8 cellular contexts compared by ENCODE assay signal in the genomic region with DNA sequence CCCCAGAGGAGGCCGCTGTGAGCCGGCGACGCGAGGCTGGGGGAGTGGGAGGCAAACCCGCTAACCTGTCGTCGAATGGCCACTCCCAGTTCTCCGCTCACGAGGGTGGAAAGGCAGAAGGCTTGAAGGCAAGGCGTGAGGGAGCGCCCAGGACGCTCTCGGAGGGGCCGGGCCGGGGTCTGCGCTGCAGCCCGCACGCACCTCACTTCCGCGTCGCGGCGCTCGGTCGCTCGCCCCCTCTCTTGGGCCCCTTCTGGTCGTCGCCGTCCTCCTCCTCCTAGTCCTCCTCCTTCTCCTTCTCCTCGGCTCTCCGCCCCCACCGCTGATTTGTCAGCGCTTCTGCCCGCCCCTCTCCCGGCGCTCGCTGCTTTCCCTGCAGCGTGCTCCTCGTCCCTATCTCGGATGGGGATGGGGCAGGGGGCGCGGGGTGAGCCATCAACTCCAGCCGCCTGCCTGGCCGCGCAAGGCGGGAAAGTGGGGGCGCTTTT. TPM values are rescaled to one million over a fixed set of nuclear protein-coding genes. Genes with fewer than 3 reads are reported as not detected.
DNase-seq lines count a peak whose midpoint lies in the region; ATAC-seq and TF ChIP-seq lines count a peak whose summit lies in the region.

A gene (minus strand): TSS at position 265 of the 488 bp plus-strand sequence. CDS start 1,494 bp downstream, outside the sequence.

- no peaks in the 10 kb centered on the region; the same call in 1 of the 2 replicates for H3K9me2 ChIP-seq in GM23248 (ENCODE audit: insufficient read depth)

- TF ChIP-seq CTCF in fibroblast of lung (conservative IDR thresholded peaks at IDR 0.05 in 1 of 2, IDR thresholded peaks at IDR 0.05 in 1 of 2; ENCODE audit: low read depth in 1 of 2, low read length in 2 of 2): no peak

- H3K4me3 ChIP-seq in GM23248: peak within 1 kb of the TSS; percentile 68
- H3K4me3 ChIP-seq in fibroblast of lung (replicated peaks in 1 of 4; ENCODE audit: control extremely low read depth in 1 of 4, insufficient read depth in 1 of 4, low read depth in 3 of 4, low read length in 4 of 4): peak within 1 kb of the TSS; percentile 43 to 82 (median 53)
- peak within 1 kb of the TSS; percentile 44 for H3K4me3 ChIP-seq in mononuclear cell (ENCODE audit: low read length)

- in situ Hi-C loops in GM23248 (cut with MboI): no loop called here

- H3K36me3 ChIP-seq in GM23248 (ENCODE audit: low read depth): no peaks in the 10 kb centered on the region
- H3K36me3 ChIP-seq in fibroblast of lung (ENCODE audit: control insufficient read depth, insufficient read depth, low read length): no peaks in the 10 kb centered on the region

- H4K20me1 ChIP-seq in GM23248 (ENCODE audit: insufficient read depth) (no peaks in the 10 kb centered on the region), fibroblast of lung (ENCODE audit: control insufficient read depth, extremely low read depth, insufficient read depth, low read length) (no peaks in the 10 kb centered on the region)

- 1 to 4% methylated on average over 10 to 48 of the region's 48 CpGs for WGBS in GM23248 (ENCODE audit: low coverage in 1 of 2, low lambda C conversion rate in 2 of 2, missing lambda C conversion rate in 2 of 2), 2 experiments

- H3K9me3 ChIP-seq in GM23248 (ENCODE audit: low read depth) (no peaks in the 10 kb centered on the region), fibroblast of lung (ENCODE audit: control insufficient read depth, insufficient read depth, low read depth, low read length) (no peaks in the 10 kb centered on the region), mononuclear cell (ENCODE audit: low read depth, low read length) (no peaks in the 10 kb centered on the region)

- no peak for ATAC-seq in HG03135 (IDR thresholded peaks at IDR 0.05; ENCODE audit: unreplicated experiment)

- H2AFZ ChIP-seq in GM23248: peak within 1 kb of the TSS; percentile 71
- H2AFZ ChIP-seq in fibroblast of lung (ENCODE audit: low read length): peak within 1 kb of the TSS; percentile 52

- H3K79me2 ChIP-seq in GM23248 (ENCODE audit: insufficient read depth) (no peaks in the 10 kb centered on the region), fibroblast of lung (ENCODE audit: control insufficient read depth, insufficient read depth, low read length) (no peaks in the 10 kb centered on the region)

- H3F3A ChIP-seq in GM23248 (ENCODE audit: insufficient read depth): no peaks in the 10 kb centered on the region

- H3K27me3 ChIP-seq in GM23248 (replicated peaks; ENCODE audit: insufficient read depth) (peaks cover 70% of the 10 kb centered on the region), fibroblast of lung (ENCODE audit: control insufficient read depth, insufficient read depth, low read length) (peaks cover 16% of the 10 kb centered on the region), mononuclear cell (ENCODE audit: insufficient read depth, low read length) (peaks cover 41% of the 10 kb centered on the region)

- H3K4me2 ChIP-seq in GM23248 (ENCODE audit: unreplicated experiment) (peak within 1 kb of the TSS; percentile 67), fibroblast of lung (ENCODE audit: extremely low read depth, insufficient read depth, low read length) (peak within 1 kb of the TSS; percentile 85)

- H3K4me1 ChIP-seq in GM23248 (ENCODE audit: insufficient read depth) (no peaks in the 10 kb centered on the region), fibroblast of lung (ENCODE audit: control insufficient read depth, extremely low read depth, insufficient read depth, low read length) (no peaks in the 10 kb centered on the region), mononuclear cell (ENCODE audit: insufficient read depth, low read length) (peaks cover 22% of the 10 kb centered on the region)

- H3K9ac ChIP-seq in GM23248 (no peak within 1 kb of the TSS), fibroblast of lung (ENCODE audit: insufficient read depth, low read length) (no peak within 1 kb of the TSS)

- H3K27ac ChIP-seq in GM23248 (no peak within 1 kb of the TSS), fibroblast of lung (ENCODE audit: insufficient read depth, low read length) (no peak within 1 kb of the TSS)

- DNase-seq in AG20443 (ENCODE audit: low spot score) (peak; percentile 59), GM23248 (peak; percentile 67), NCI-H510A (lab: John Stamatoyannopoulos, UW) (peak; percentile 80), fibroblast of lung (ENCODE audit: low read depth in 2 of 2) (peak; percentile 69 to 73)
- DNase-seq in activated T-cell treated with anti-CD3 and anti-CD28 coated beads, Interleukin-2, amount 50 U/mL, for 48 hours: peak; percentile 45 to 62
- peak; percentile 36 for DNase-seq in stimulated activated naive CD4-positive, alpha-beta T cell treated with Interleukin-2 at 50 U/mL for 16 hours (lab: John Stamatoyannopoulos, UW)

RNA-seq across cellular contexts. Expression of the gene that starts here (rescaled TPM):
- not detected in 2 replicates for total RNA-seq in GM23248 (2014; rRNA removed; shearing (Covaris generic))
- polyA plus RNA-seq in GM23248 (2016; fragmentation: Nextera tagmentation; extraction: Ambion mirVana) (0.25 TPM in 1 of 2 replicates, not detected in the other), fibroblast of lung (0.95 and 5.6 TPM in 2 replicates)
- total RNA-seq in fibroblast of lung (6.8 and 7.7 TPM in 2 replicates), mononuclear cell (15.1 TPM)
- polyA plus RNA-seq in fibroblast of lung (2012): 1.1 and 3.4 TPM in 2 replicates
- not detected in 2 replicates for polyA minus RNA-seq in fibroblast of lung (ENCODE audit: low replicate concordance)

Comparison
In these comparisons a context has a peak if more than half of its experiments do, and no peak if none do; other contexts are left out.
1. Peak in DNase-seq, H3K4me3 ChIP-seq and H3K4me2 ChIP-seq in GM23248; RNA of the gene not detected or under 1 TPM.